Comparison of ENCODE assay signal across 9 cellular contexts in genomic region chr20:364905-365794, GRCh38. TPM values are rescaled to one million over a fixed set of nuclear protein-coding genes. Genes with fewer than 3 reads are reported as not detected.
DNase-seq lines count a peak whose midpoint lies in the region; ATAC-seq and TF ChIP-seq lines count a peak whose summit lies in the region.
"Had no signal": no experiment of that assay in that cellular context is flagged by ENCODE, and none has a peak within 500 bp of the region (broad histone marks: within the 10 kb centered on the region; RNA-seq: fewer than 3 reads in every experiment).

No MANE protein-coding gene starts in this region.

- H3K9ac ChIP-seq in HCT116 (ENCODE audit: low read length) = peak overlapping the region; percentile 32

- H4K20me1 ChIP-seq in HCT116 (ENCODE audit: insufficient read depth) = no peaks in the 10 kb centered on the region

- no peaks in the 10 kb centered on the region for H3K9me3 Mint-ChIP-seq in CD4-positive, alpha-beta memory T cell
- no peaks in the 10 kb centered on the region for H3K9me3 Mint-ChIP-seq in activated CD4-positive, alpha-beta memory T cell treated with anti-CD3 and anti-CD28 coated beads for 36 hours

- H3K4me3 ChIP-seq in CD4-positive, alpha-beta memory T cell (ENCODE audit: low read length in 2 of 2) = no peak overlapping the region
- H3K4me3 ChIP-seq in HCT116 (replicated peaks in 1 of 2; ENCODE audit: low read depth in 1 of 2, low read length in 2 of 2) = no peak overlapping the region

- H2AFZ ChIP-seq in HCT116 (ENCODE audit: low read depth, low read length, poor library complexity, severe bottlenecking) = no peak overlapping the region

- no peak for TF ChIP-seq CTCF in HCT116 (IDR thresholded peaks at IDR 0.05 in 2 of 3, conservative IDR thresholded peaks at IDR 0.05 in 1 of 3; ENCODE audit: borderline replicate concordance in 1 of 3, insufficient read depth in 1 of 3, low read depth in 2 of 3, low read length in 2 of 3)

- TF ChIP-seq POLR2A in HCT116 (IDR thresholded peaks at IDR 0.05; ENCODE audit: borderline replicate concordance, extremely low read depth, insufficient read depth, insufficient read length) = no peak

- no peak for DNase-seq in CD4-positive, alpha-beta memory T cell
- peak; percentile 73 for DNase-seq in HCT116 (ENCODE audit: low read depth, low spot score)
- peak; percentile 43 for DNase-seq in activated CD4-positive, alpha-beta memory T cell treated with anti-CD3 and anti-CD28 coated beads for 36 hours
- peak; percentile 64 for DNase-seq in iris pigment epithelial cell (ENCODE audit: low read depth)
- DNase-seq: NCI-H446 had no signal

- H3K4me2 ChIP-seq in HCT116 (ENCODE audit: low read length) = peak overlapping the region; percentile 55

- H3K9me2 ChIP-seq in HCT116 (ENCODE audit: insufficient read depth) = no peaks in the 10 kb centered on the region

- CTCF ChIA-PET in CD4-positive, alpha-beta memory T cell (lab: Charles Lee; ENCODE audit: partially characterized antibody) = interaction anchor here (0.6 to 0.7 kb wide), 2 partner anchors 84 to 255 kb away, joined by 3 read pairs; no protein-coding TSS in a partner anchor
- CTCF ChIA-PET in HCT116 (lab: Charles Lee) = no interaction called here
- CTCF ChIA-PET in activated CD4-positive, alpha-beta memory T cell treated with anti-CD3 and anti-CD28 coated beads for 36 hours (lab: Charles Lee) = interaction anchor here (1.3 to 3.0 kb wide), 2 partner anchors 9 to 11 kb away, joined by 4 to 11 read pairs; no protein-coding TSS in a partner anchor

- H3K27ac ChIP-seq in CD4-positive, alpha-beta memory T cell (ENCODE audit: low read depth, low read length) = no peak overlapping the region
- H3K27ac ChIP-seq in HCT116 (ENCODE audit: low read depth, low read length) = peak overlapping the region; percentile 55

- ATAC-seq in HCT116 = peak; percentile 45
- no peak for ATAC-seq in GM21576 (IDR thresholded peaks at IDR 0.05; ENCODE audit: unreplicated experiment)
- ATAC-seq in GM21825 (IDR thresholded peaks at IDR 0.05; ENCODE audit: unreplicated experiment) = no peak
- ATAC-seq in HG03571 (IDR thresholded peaks at IDR 0.05; ENCODE audit: unreplicated experiment) = no peak
- ATAC-seq in GM18511 (IDR thresholded peaks at IDR 0.05; ENCODE audit: unreplicated experiment) = no peak

- no peaks in the 10 kb centered on the region for H3K79me2 ChIP-seq in HCT116 (ENCODE audit: insufficient read depth, low read length)

- no peaks in the 10 kb centered on the region for H3K27me3 ChIP-seq in CD4-positive, alpha-beta memory T cell (ENCODE audit: insufficient read depth, low read length)
- no peaks in the 10 kb centered on the region for H3K27me3 ChIP-seq in HCT116 (ENCODE audit: insufficient read depth, low read length)

- no peaks in the 10 kb centered on the region for H3K9me3 ChIP-seq in CD4-positive, alpha-beta memory T cell (ENCODE audit: control insufficient read depth in 1 of 2, low read length in 2 of 2)
- H3K9me3 ChIP-seq in HCT116 (ENCODE audit: control insufficient read depth in 1 of 2, insufficient read depth in 1 of 2, low read depth in 1 of 2, low read length in 2 of 2) = no peaks in the 10 kb centered on the region

- no peaks in the 10 kb centered on the region for H3K27me3 Mint-ChIP-seq in CD4-positive, alpha-beta memory T cell
- H3K27me3 Mint-ChIP-seq in activated CD4-positive, alpha-beta memory T cell treated with anti-CD3 and anti-CD28 coated beads for 36 hours = no peaks in the 10 kb centered on the region

- H3K4me3 Mint-ChIP-seq in CD4-positive, alpha-beta memory T cell = peak overlapping the region in 3 of 8 donors; percentile 29 to 64 (median 30)
- H3K4me3 Mint-ChIP-seq in activated CD4-positive, alpha-beta memory T cell treated with anti-CD3 and anti-CD28 coated beads for 36 hours = no peak overlapping the region

- no peaks in the 10 kb centered on the region for H3K36me3 ChIP-seq in CD4-positive, alpha-beta memory T cell (ENCODE audit: insufficient read depth, low read length)
- H3K36me3 ChIP-seq in HCT116 (ENCODE audit: control insufficient read depth in 1 of 2, insufficient read depth in 2 of 2, low read length in 2 of 2) = no peaks in the 10 kb centered on the region

- intact Hi-C loops in CD4-positive, alpha-beta memory T cell (cut with micrococcal nuclease) = no loop called here
- intact Hi-C loops in HCT116 (cut with micrococcal nuclease) = loop anchor here (5.0 kb wide), 1 partner anchor 37 kb away; no protein-coding TSS in a partner anchor
- intact Hi-C loops in activated CD4-positive, alpha-beta memory T cell treated with anti-CD3 and anti-CD28 coated beads for 36 hours (cut with micrococcal nuclease) = no loop called here

- RAD21 ChIA-PET in HCT116 (lab: Charles Lee; ENCODE audit: low non-redundant PET in 1 of 2, low total read pairs in 2 of 2, uncharacterized antibody in 2 of 2, unreplicated experiment in 2 of 2) = no interaction called here

- peak overlapping the region in 4 of 7 donors; percentile 25 to 81 (median 58) for H3K27ac Mint-ChIP-seq in CD4-positive, alpha-beta memory T cell
- peak overlapping the region; percentile 42 for H3K27ac Mint-ChIP-seq in activated CD4-positive, alpha-beta memory T cell treated with anti-CD3 and anti-CD28 coated beads for 36 hours

- no peaks in the 10 kb centered on the region for H3K36me3 Mint-ChIP-seq in CD4-positive, alpha-beta memory T cell
- H3K36me3 Mint-ChIP-seq in activated CD4-positive, alpha-beta memory T cell treated with anti-CD3 and anti-CD28 coated beads for 36 hours = no peaks in the 10 kb centered on the region

- no TSS peak for BruUV-seq in HCT116 (replicated peaks; lab: Mats Ljungman, UMichigan)

- TF ChIP-seq RAD21 in HCT116 (IDR thresholded peaks at IDR 0.05; ENCODE audit: low read depth) = no peak

- H3K4me1 Mint-ChIP-seq in CD4-positive, alpha-beta memory T cell = peaks cover 17 to 26% (median 24%) of the 10 kb centered on the region in 4 donors
- peaks cover 31% of the 10 kb centered on the region for H3K4me1 Mint-ChIP-seq in activated CD4-positive, alpha-beta memory T cell treated with anti-CD3 and anti-CD28 coated beads for 36 hours (ENCODE audit: low read depth)

- POLR2A ChIA-PET in CD4-positive, alpha-beta memory T cell (lab: Charles Lee; ENCODE audit: partially characterized antibody) = no interaction called here
- POLR2A ChIA-PET in HCT116 (lab: Charles Lee) = interaction anchor here (0.7 to 29.0 kb wide), 5 partner anchors 9 to 282 kb away, joined by 3 to 779 read pairs (median 8); partner anchors contain the start of genes CSNK2A1, RBCK1 and TRIB3
- POLR2A ChIA-PET in activated CD4-positive, alpha-beta memory T cell treated with anti-CD3 and anti-CD28 coated beads for 36 hours (lab: Charles Lee) = no interaction called here

- peaks cover 19% of the 10 kb centered on the region for H3K4me1 ChIP-seq in CD4-positive, alpha-beta memory T cell (ENCODE audit: insufficient read depth, low read length)
- peaks cover 70 to 77% of the 10 kb centered on the region in 2 experiments for H3K4me1 ChIP-seq in HCT116 (ENCODE audit: control insufficient read depth in 1 of 2, insufficient read depth in 2 of 2, low read length in 2 of 2)

TF ChIP-seq in HCT116, 20 proteins besides CTCF, POLR2A, EP300 and RAD21:
- no peak for TF ChIP-seq TCF7L2 (IDR thresholded peaks at IDR 0.05; ENCODE audit: borderline replicate concordance, extremely low read depth, insufficient read depth, insufficient read length)
- peak; percentile 47; the same call in 1 of the 2 replicates for TF ChIP-seq POLR2AphosphoS5 (IDR thresholded peaks at IDR 0.05; ENCODE audit: low read depth, low read length)

RNA-seq across cellular contexts. Expression of gene TRIB3, which starts 15.4 kb away (rescaled TPM):
- 1 to 10 TPM; 7.2 to 8.1 TPM for total RNA-seq in CD4-positive, alpha-beta memory T cell
- polyA plus RNA-seq in CD4-positive, alpha-beta memory T cell = 10 to 100 TPM in 1 of 2 donors, 1 to 10 TPM in 1; 8.7 to 12.4 TPM
- 113 TPM for total RNA-seq in HCT116 (2021; ENCODE audit: unreplicated experiment)
- 184 and 189 TPM in 2 replicates for polyA plus RNA-seq in HCT116 (2012)
- 10 to 100 TPM; 42.6 to 43.5 TPM for total RNA-seq in activated CD4-positive, alpha-beta memory T cell treated with anti-CD3 and anti-CD28 coated beads for 36 hours

RNA-seq across cellular contexts. Expression of gene NRSN2, which starts 18.2 kb away (rescaled TPM):
- total RNA-seq in CD4-positive, alpha-beta memory T cell = 1 to 10 TPM in 1 of 2 experiments, under 1 TPM in 1; 0.52 to 1.1 TPM
- polyA plus RNA-seq in CD4-positive, alpha-beta memory T cell = 1 to 10 TPM in 1 of 2 donors, not detected in 1; 1.3 TPM
- total RNA-seq in HCT116 (2021; ENCODE audit: unreplicated experiment) = 1.9 TPM
- 2.0 and 2.5 TPM in 2 replicates for polyA plus RNA-seq in HCT116 (2012)
- 1 to 10 TPM; 9.5 to 9.7 TPM for total RNA-seq in activated CD4-positive, alpha-beta memory T cell treated with anti-CD3 and anti-CD28 coated beads for 36 hours

RNA-seq across cellular contexts. Expression of gene SOX12, which starts 39.8 kb away (rescaled TPM):
- 1 to 10 TPM; 4.7 to 5.0 TPM for total RNA-seq in CD4-positive, alpha-beta memory T cell
- polyA plus RNA-seq in CD4-positive, alpha-beta memory T cell = under 1 TPM; 0.08 to 0.69 TPM
- 40.4 TPM for total RNA-seq in HCT116 (2021; ENCODE audit: unreplicated experiment)
- 21.0 and 24.0 TPM in 2 replicates for polyA plus RNA-seq in HCT116 (2012)
- 1 to 10 TPM; 4.4 to 4.7 TPM for total RNA-seq in activated CD4-positive, alpha-beta memory T cell treated with anti-CD3 and anti-CD28 coated beads for 36 hours

RNA-seq across cellular contexts. Expression of gene RBCK1, which starts 42.9 kb away (rescaled TPM):
- 100 to 1,000 TPM; 109 to 118 TPM for total RNA-seq in CD4-positive, alpha-beta memory T cell
- polyA plus RNA-seq in CD4-positive, alpha-beta memory T cell = 10 to 100 TPM; 75.2 to 84.4 TPM
- total RNA-seq in HCT116 (2021; ENCODE audit: unreplicated experiment) = 180 TPM
- 404 and 522 TPM in 2 replicates for polyA plus RNA-seq in HCT116 (2012)
- 100 to 1,000 TPM; 137 to 139 TPM for total RNA-seq in activated CD4-positive, alpha-beta memory T cell treated with anti-CD3 and anti-CD28 coated beads for 36 hours

Comparison
In these comparisons a context has a peak if more than half of its experiments do, and no peak if none do; other contexts are left out.
1. DNase-seq: peak in HCT116 (single experiment), activated CD4-positive, alpha-beta memory T cell treated with anti-CD3 and anti-CD28 coated beads for 36 hours (single experiment) and iris pigment epithelial cell (single experiment); none in CD4-positive, alpha-beta memory T cell (0 of 5).
2. RNA of gene TRIB3, which starts 15.4 kb away (total RNA-seq): 113 TPM in HCT116 (single experiment) and 42.6 to 43.5 TPM in activated CD4-positive, alpha-beta memory T cell treated with anti-CD3 and anti-CD28 coated beads for 36 hours; 7.2 to 8.1 TPM in CD4-positive, alpha-beta memory T cell; every median in the first group is over 4 times any median in the second.